Comparison of ENCODE assay signal across 9 cellular contexts in genomic region chr11:124761301-124762021, GRCh38. TPM values are rescaled to one million over a fixed set of nuclear protein-coding genes. Genes with fewer than 3 reads are reported as not detected.
A peak's percentile ranks its signal among the peaks of the same experiment; 100 is the strongest.
DNase-seq lines count a peak whose midpoint lies in the region; ATAC-seq lines count a peak whose summit lies in the region.
"Had no signal": no experiment of that assay in that cellular context is flagged by ENCODE, and none has a peak within 500 bp of the region (broad histone marks: within the 10 kb centered on the region; RNA-seq: fewer than 3 reads in every experiment).

No MANE protein-coding gene starts in this region.

- H3K36me3 Mint-ChIP-seq in T-cell, result peaks cover 3% of the 10 kb centered on the region

- H3K9me3 Mint-ChIP-seq in T-cell, result no peaks in the 10 kb centered on the region

- H3K4me1 ChIP-seq in right cardiac atrium (ENCODE audit: control insufficient read depth, insufficient read depth, low read length), result peaks cover 3% of the 10 kb centered on the region

- intact Hi-C loops in right cardiac atrium (cut with DNase I), result loop anchor here in 3 of 4 donors (2.0 to 10.0 kb wide), 4 partner anchors 73 to 91 kb away; partner anchors contain the start of genes SIAE (in 2 of the 3) and SPA17 (in 2 of the 3)

- CTCF ChIA-PET in T-cell (lab: Charles Lee), result interaction anchor here (0.6 to 4.6 kb wide), 9 partner anchors 9 to 1522 kb away, joined by 3 to 45 read pairs (median 5); partner anchors contain the start of gene VSIG2 (in 1 of the 2)

- ATAC-seq in GM19452 (IDR thresholded peaks at IDR 0.05; ENCODE audit: unreplicated experiment), result peak; percentile 2
- ATAC-seq in T-cell (replicated peaks in 1 of 4), result no peak
- peak in 1 of 2 donors; percentile 37 for ATAC-seq in right cardiac atrium
- no peak for ATAC-seq in stimulated activated naive CD8-positive, alpha-beta T cell treated with anti-CD3 and anti-CD28 coated beads, Interleukin-15, Interleukin-2, amounts not matched to agents 100 U/mL and 50 U/mL, for 24 hours
- ATAC-seq in GM18867 (IDR thresholded peaks at IDR 0.05; ENCODE audit: unreplicated experiment), result no peak
- no peak for ATAC-seq in HG03280 (IDR thresholded peaks at IDR 0.05; ENCODE audit: unreplicated experiment)

- POLR2A ChIA-PET in T-cell (lab: Charles Lee), result no interaction called here

- no peaks in the 10 kb centered on the region for H3K27me3 ChIP-seq in right cardiac atrium (ENCODE audit: control insufficient read depth, insufficient read depth)

- H3K9me3 ChIP-seq in right cardiac atrium (ENCODE audit: control insufficient read depth, low read length), result no peaks in the 10 kb centered on the region

- peak overlapping the region; percentile 67 to 84 (median 70) for H3K4me3 Mint-ChIP-seq in T-cell

- peak overlapping the region; percentile 80 for H3K27ac ChIP-seq in right cardiac atrium (ENCODE audit: low read length)

- H3K27ac Mint-ChIP-seq in T-cell, result no peak overlapping the region

- peaks cover 24 to 48% of the 10 kb centered on the region in 2 donors for H3K27me3 Mint-ChIP-seq in T-cell

- peaks cover 26 to 45% (median 27%) of the 10 kb centered on the region in 3 donors for H3K4me1 Mint-ChIP-seq in T-cell

- peak overlapping the region; percentile 60 for H3K4me3 ChIP-seq in right cardiac atrium (ENCODE audit: low read length)

- 16% methylated on average over 21 of the region's 21 CpGs for WGBS in right cardiac atrium

- DNase-seq in T-cell (no peak), right cardiac atrium (peak in 2 of 3 donors; percentile 48 to 60), MV-4-11 (lab: John Stamatoyannopoulos, UW) (no peak), NCI-H748 (lab: John Stamatoyannopoulos, UW; ENCODE audit: unreplicated experiment) (no peak)
- DNase-seq in stimulated activated naive CD8-positive, alpha-beta T cell treated with anti-CD3 and anti-CD28 coated beads, Interleukin-15, Interleukin-2, amounts not matched to agents 100 U/mL and 50 U/mL, for 24 hours, result peak; percentile 42

RNA-seq across cellular contexts. Expression of gene ESAM, which starts 0.6 kb away (rescaled TPM):
- total RNA-seq in T-cell (1 to 10 TPM; 1.2 to 3.5 (median 2.5) TPM), right cardiac atrium (10 to 100 TPM; 31.2 to 49.8 (median 41.9) TPM)
- polyA plus RNA-seq in right cardiac atrium, result 51.8 TPM

RNA-seq across cellular contexts. Expression of gene VSIG2, which starts 9.4 kb away (rescaled TPM):
- 1 to 10 TPM in 2 of 5 donors, under 1 TPM in 3; 0.66 to 1.6 (median 0.98) TPM for total RNA-seq in T-cell
- 1 to 10 TPM in 3 of 4 donors, under 1 TPM in 1; 0.97 to 1.4 (median 1.0) TPM for total RNA-seq in right cardiac atrium
- 0.43 TPM for polyA plus RNA-seq in right cardiac atrium
- total RNA-seq: LHCN-M2 had no signal

RNA-seq across cellular contexts. Expression of gene NRGN, which starts 21.7 kb away (rescaled TPM):
- total RNA-seq in T-cell (10 to 100 TPM in 1 of 5 donors, 1 to 10 TPM in 1, under 1 TPM in 3; 0.26 to 11.0 (median 0.89) TPM), right cardiac atrium (10 to 100 TPM in 2 of 4 donors, 1 to 10 TPM in 2; 5.3 to 11.1 (median 9.0) TPM)
- 16.0 TPM for polyA plus RNA-seq in right cardiac atrium

RNA-seq across cellular contexts. Expression of gene MSANTD2, which starts 38.7 kb away (rescaled TPM):
- 10 to 100 TPM; 10.1 to 25.2 (median 19.9) TPM for total RNA-seq in T-cell
- total RNA-seq in right cardiac atrium, result 1 to 10 TPM; 3.5 to 6.7 (median 5.3) TPM
- 3.8 TPM for polyA plus RNA-seq in right cardiac atrium

Comparison
In these comparisons a context has a peak if more than half of its experiments do, and no peak if none do; other contexts are left out.
1. DNase-seq: peak in right cardiac atrium (2 of 3) and stimulated activated naive CD8-positive, alpha-beta T cell treated with anti-CD3 and anti-CD28 coated beads, Interleukin-15, Interleukin-2, amounts not matched to agents 100 U/mL and 50 U/mL, for 24 hours (single experiment); none in T-cell (0 of 34), MV-4-11 (single experiment) and NCI-H748 (single experiment).
2. RNA of gene ESAM, which starts 0.6 kb away (total RNA-seq): 31.2 to 49.8 TPM in right cardiac atrium; 1.2 to 3.5 TPM in T-cell; every median in the first group is over 4 times any median in the second.